ENCODE assay signal across 10 cellular contexts in the genomic region with DNA sequence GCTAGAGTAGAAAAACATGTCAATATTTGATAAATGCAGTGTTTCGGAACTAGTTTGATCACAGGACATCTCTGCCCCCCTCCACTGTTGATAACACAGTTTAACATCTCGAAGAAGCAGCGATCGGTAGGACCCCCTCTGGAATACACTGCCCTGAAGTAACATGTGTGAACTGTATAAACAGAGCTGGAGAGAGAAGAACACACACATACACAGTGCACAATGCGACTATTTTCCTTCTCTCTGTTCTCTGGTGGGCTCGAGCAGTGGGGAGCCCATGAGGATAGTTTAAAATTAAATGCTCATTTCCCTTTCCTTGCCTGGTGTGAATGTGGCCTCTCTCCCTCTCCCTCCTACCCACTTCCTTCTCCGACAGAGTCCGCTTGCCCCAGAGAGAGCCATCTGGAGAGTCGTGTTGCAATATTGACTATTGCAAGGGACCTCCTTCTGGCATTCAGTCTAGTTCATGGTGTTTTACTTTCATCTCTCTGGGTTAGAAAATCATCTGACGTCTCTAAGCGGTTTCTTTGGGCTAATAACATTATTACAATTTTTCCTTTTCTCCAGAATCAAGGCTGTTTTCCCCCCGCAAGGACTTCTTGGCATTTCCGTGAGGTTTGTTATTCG. TPM values are rescaled to one million over a fixed set of nuclear protein-coding genes. Genes with fewer than 3 reads are reported as not detected.
DNase-seq lines count a peak whose midpoint lies in the region; ATAC-seq and TF ChIP-seq lines count a peak whose summit lies in the region.
"Had no signal": no experiment of that assay in that cellular context is flagged by ENCODE, and none has a peak within 500 bp of the region (broad histone marks: within the 10 kb centered on the region; RNA-seq: fewer than 3 reads in every experiment).

No MANE protein-coding gene starts in this region.

- WGBS in liver = 16% methylated on average over 14 of the region's 14 CpGs

- H3K9me3 ChIP-seq in adipocyte (ENCODE audit: control insufficient read depth, low read length) (no peaks in the 10 kb centered on the region), liver (ENCODE audit: control insufficient read depth in 4 of 4, low read length in 3 of 4) (no peaks in the 10 kb centered on the region), vagina (no peaks in the 10 kb centered on the region)

- ATAC-seq in GM18868 (IDR thresholded peaks at IDR 0.05; ENCODE audit: unreplicated experiment) (no peak), HG02763 (IDR thresholded peaks at IDR 0.05; ENCODE audit: unreplicated experiment) (no peak), HG03025 (IDR thresholded peaks at IDR 0.05; ENCODE audit: low FRiP score, unreplicated experiment) (no peak)

- H3K36me3 ChIP-seq in adipocyte (ENCODE audit: control insufficient read depth, insufficient read depth, low read length, severe bottlenecking) (no peaks in the 10 kb centered on the region), liver (ENCODE audit: control insufficient read depth in 4 of 4, insufficient read depth in 3 of 4, low read depth in 1 of 4, low read length in 3 of 4) (no peaks in the 10 kb centered on the region), vagina (no peaks in the 10 kb centered on the region)

- H3K27ac ChIP-seq in liver (ENCODE audit: low read depth in 1 of 2, low read length in 2 of 2) (peak overlapping the region; percentile 82 to 92), vagina (peak overlapping the region; percentile 27)

- peak overlapping the region; percentile 77 for H3K4me3 ChIP-seq in adipocyte (ENCODE audit: low read length)
- H3K4me3 ChIP-seq in liver (ENCODE audit: low read depth in 1 of 3, low read length in 3 of 3) = peak overlapping the region; percentile 20 to 34 (median 33)
- no peak overlapping the region for H3K4me3 ChIP-seq in vagina

- no peaks in the 10 kb centered on the region for H3K27me3 ChIP-seq in adipocyte (replicated peaks; ENCODE audit: control insufficient read depth, insufficient read depth, low read length)
- H3K27me3 ChIP-seq in liver (ENCODE audit: control insufficient read depth in 4 of 4, insufficient read depth in 4 of 4, low read length in 3 of 4) = no peaks in the 10 kb centered on the region
- H3K27me3 ChIP-seq in vagina = no peaks in the 10 kb centered on the region

- TF ChIP-seq RAD21 in liver (IDR thresholded peaks at IDR 0.05) = no peak

- H3K4me1 ChIP-seq in adipocyte (ENCODE audit: control insufficient read depth, insufficient read depth, low read length) (peaks cover 35% of the 10 kb centered on the region), liver (ENCODE audit: control insufficient read depth in 4 of 4, insufficient read depth in 4 of 4, low read length in 3 of 4) (peaks cover 9 to 67% (median 62%) of the 10 kb centered on the region in 4 donors), vagina (peaks cover 14% of the 10 kb centered on the region)

- DNase-seq in NCI-H345 (lab: John Stamatoyannopoulos, UW) (peak; percentile 47), NCI-H345 treated with DMSO at 0.1 percent for 48 hours (lab: John Stamatoyannopoulos, UW; ENCODE audit: unreplicated experiment) (no peak), adipocyte (ENCODE audit: low read depth) (peak; percentile 60), vagina (ENCODE audit: extremely low spot score in 2 of 2) (no peak)
- DNase-seq: activated CD4-positive, alpha-beta T cell treated with anti-CD3 and anti-CD28 coated beads, Interleukin-2, amount 50 U/mL, for 1 hour; naive B cell had no signal

- TF ChIP-seq CTCF in liver (IDR thresholded peaks at IDR 0.05; ENCODE audit: low read depth, low read length, missing input control) (no peak), vagina (IDR thresholded peaks at IDR 0.05) (no peak)

- intact Hi-C loops in vagina (cut with DNase I) = no loop called here

- TF ChIP-seq POLR2A in vagina (IDR thresholded peaks at IDR 0.05) = no peak

- peak overlapping the region; percentile 73 for H3K9ac ChIP-seq in adipocyte (ENCODE audit: low read length)
- H3K9ac ChIP-seq in liver (ENCODE audit: low read depth in 1 of 2, low read length in 2 of 2) = peak overlapping the region in 1 of 2 donors; percentile 45

TF ChIP-seq in liver, 16 proteins besides CTCF, POLR2A, EP300 and RAD21:
- no peak for TF ChIP-seq NR2F2 (IDR thresholded peaks at IDR 0.05)
- TF ChIP-seq YY1 (IDR thresholded peaks at IDR 0.05) = no peak
- TF ChIP-seq GABPA (IDR thresholded peaks at IDR 0.05 in 1 of 2, conservative IDR thresholded peaks at IDR 0.05 in 1 of 2) = no peak
- no peak for TF ChIP-seq REST (IDR thresholded peaks at IDR 0.05)
- no peak for TF ChIP-seq HNF4A (conservative IDR thresholded peaks at IDR 0.05)
- TF ChIP-seq EGR1 (IDR thresholded peaks at IDR 0.05; ENCODE audit: low read depth in 2 of 2) = no peak
- TF ChIP-seq, protein P1, sequence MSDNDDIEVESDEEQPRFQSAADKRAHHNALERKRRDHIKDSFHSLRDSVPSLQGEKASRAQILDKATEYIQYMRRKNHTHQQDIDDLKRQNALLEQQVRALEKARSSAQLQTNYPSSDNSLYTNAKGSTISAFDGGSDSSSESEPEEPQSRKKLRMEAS (IDR thresholded peaks at IDR 0.05) = no peak
- no peak for TF ChIP-seq RXRA (IDR thresholded peaks at IDR 0.05)
- TF ChIP-seq ATF3 (IDR thresholded peaks at IDR 0.05) = no peak
- TF ChIP-seq ZBTB33 (IDR thresholded peaks at IDR 0.05) = no peak
- TF ChIP-seq JUND (IDR thresholded peaks at IDR 0.05) = no peak
- TF ChIP-seq HNF4G (IDR thresholded peaks at IDR 0.05) = no peak
- no peak for TF ChIP-seq FOXA2 (IDR thresholded peaks at IDR 0.05)
- no peak for TF ChIP-seq FOXA1 (IDR thresholded peaks at IDR 0.05)
- TF ChIP-seq TAF1 (conservative IDR thresholded peaks at IDR 0.05) = no peak
- TF ChIP-seq SP1 (IDR thresholded peaks at IDR 0.05) = no peak

RNA-seq across cellular contexts. Expression of gene BARX2, which starts 51.6 kb away (rescaled TPM):
- total RNA-seq in liver (not detected), vagina (25.3 TPM)
- polyA plus RNA-seq in liver = not detected

Comparison
In these comparisons a context has a peak if more than half of its experiments do, and no peak if none do; other contexts are left out.
1. DNase-seq: peak in NCI-H345 (single experiment) and adipocyte (single experiment); none in NCI-H345 treated with DMSO at 0.1 percent for 48 hours (single experiment) and vagina (0 of 2).
2. H3K4me3 ChIP-seq: peak in adipocyte (single experiment) and liver (3 of 3); none in vagina (0 of 2).
3. RNA of gene BARX2, which starts 51.6 kb away (total RNA-seq): 25.3 TPM in vagina (single experiment); not detected in liver; every median in the first group is over 10 times any median in the second.